In the genomic region with DNA sequence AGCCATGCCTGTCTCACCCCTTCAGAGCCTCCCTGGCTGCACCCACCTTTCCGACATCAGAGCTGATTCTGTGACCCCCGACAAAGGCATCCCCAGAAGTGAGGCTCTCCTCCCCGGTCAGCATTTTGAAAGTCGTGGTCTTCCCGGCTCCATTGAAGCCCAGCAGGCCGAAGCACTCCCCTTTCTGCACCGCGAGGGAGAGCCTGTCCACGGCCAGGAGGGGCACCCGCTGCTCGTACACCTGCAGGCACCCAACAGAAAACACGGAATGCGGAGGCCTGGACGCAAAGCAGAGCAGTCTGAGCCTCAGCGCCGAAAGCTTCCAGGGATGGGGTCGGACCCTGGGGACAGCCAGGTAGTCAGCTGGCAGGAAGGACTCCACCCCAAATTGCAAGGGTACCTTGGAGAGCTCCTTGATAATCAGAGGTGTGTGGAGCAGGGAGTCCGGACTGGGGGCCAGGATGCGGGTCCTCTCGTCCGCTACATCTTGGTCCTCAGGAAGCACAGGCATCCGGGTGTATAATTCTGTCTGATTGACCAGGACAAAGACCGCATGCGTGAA, we compare ENCODE assay signal across 21 cellular contexts. TPM values are rescaled to one million over a fixed set of nuclear protein-coding genes. Genes with fewer than 3 reads are reported as not detected.
DNase-seq lines count a peak whose midpoint lies in the region; ATAC-seq, FAIRE-seq and TF ChIP-seq lines count a peak whose summit lies in the region.
"Had no signal": no experiment of that assay in that cellular context is flagged by ENCODE, and none has a peak within 500 bp of the region (broad histone marks: within the 10 kb centered on the region; RNA-seq: fewer than 3 reads in every experiment).

No MANE protein-coding gene starts in this region.

- FAIRE-seq in H1 (lab: Jason Lieb, UNC): no peak
- FAIRE-seq: G401.6, GM18507, RCC 7860 had no signal

- H2AK5ac ChIP-seq in H1 (ENCODE audit: low read depth, low read length): no peak overlapping the region

- POLR2A ChIA-PET in H1 (lab: Charles Lee; ENCODE audit: partially characterized antibody): interaction anchor here (0.7 to 3.6 kb wide), 6 partner anchors 8 to 188 kb away, joined by 3 to 29 read pairs (median 4); no protein-coding TSS in a partner anchor

- no peak for TF ChIP-seq RAD21 in H1 (IDR thresholded peaks at IDR 0.05 in 1 of 2, conservative IDR thresholded peaks at IDR 0.05 in 1 of 2; ENCODE audit: low read depth in 2 of 2, low read length in 2 of 2)

- H2BK20ac ChIP-seq in H1 (ENCODE audit: low read length): no peak overlapping the region

- H2BK15ac ChIP-seq in H1 (ENCODE audit: low read length): no peak overlapping the region

- H2BK12ac ChIP-seq in H1 (ENCODE audit: low read depth, low read length): no peak overlapping the region

- TF ChIP-seq CTCF in GM23338 (conservative IDR thresholded peaks at IDR 0.05; ENCODE audit: low read depth in 2 of 2) (no peak), H1 (IDR thresholded peaks at IDR 0.05; ENCODE audit: control extremely low read depth in 1 of 3, insufficient read depth in 1 of 3, low read depth in 1 of 3, low read length in 3 of 3) (no peak), neural crest cell (conservative IDR thresholded peaks at IDR 0.05) (no peak), chondrocyte (IDR thresholded peaks at IDR 0.05) (no peak)

- TF ChIP-seq POLR2A in H1 (IDR thresholded peaks at IDR 0.05; ENCODE audit: control extremely low read depth in 1 of 2, low read depth in 2 of 2, low read length in 2 of 2): no peak

- no peak overlapping the region for H3K23ac ChIP-seq in H1 (ENCODE audit: insufficient read length)

- no peak overlapping the region for H3K56ac ChIP-seq in H1 (replicated peaks; ENCODE audit: insufficient read length, low read depth, low read length)

- H3K27me3 Mint-ChIP-seq in GM23338 (ENCODE audit: insufficient read depth, low read depth, poor library complexity) (peaks cover 8% of the 10 kb centered on the region), neural crest cell (ENCODE audit: low read depth) (no peaks in the 10 kb centered on the region), chondrocyte (ENCODE audit: low read depth) (no peaks in the 10 kb centered on the region)

- H2BK5ac ChIP-seq in H1 (ENCODE audit: low read depth, low read length): no peak overlapping the region

- H3K9me2 ChIP-seq in GM23338 (ENCODE audit: insufficient read depth): no peaks in the 10 kb centered on the region

- no peaks in the 10 kb centered on the region for H3K36me3 ChIP-seq in GM23338 (ENCODE audit: insufficient read depth)
- H3K36me3 ChIP-seq in H1 (ENCODE audit: control insufficient read depth in 2 of 4, insufficient read depth in 4 of 4, low read length in 3 of 4): no peaks in the 10 kb centered on the region
- H3K36me3 ChIP-seq: SJCRH30 had no signal

- no peak overlapping the region for H2BK120ac ChIP-seq in H1 (replicated peaks; ENCODE audit: low read depth, low read length)

- H3F3A ChIP-seq in GM23338 (replicated peaks; ENCODE audit: low read depth): no peaks in the 10 kb centered on the region

- H3K36me3 Mint-ChIP-seq in GM23338 (ENCODE audit: low read depth) (no peaks in the 10 kb centered on the region; the same call in 2 of the 3 replicates), neural crest cell (ENCODE audit: low read depth) (no peaks in the 10 kb centered on the region), chondrocyte (ENCODE audit: low read depth) (peaks cover 13% of the 10 kb centered on the region)

- no peaks in the 10 kb centered on the region for H3K27me3 ChIP-seq in GM23338 (ENCODE audit: insufficient read depth)
- H3K27me3 ChIP-seq in H1 (replicated peaks in 1 of 4; ENCODE audit: control insufficient read depth in 3 of 4, extremely low read depth in 1 of 4, insufficient read depth in 3 of 4, low read length in 3 of 4): no peaks in the 10 kb centered on the region
- H3K27me3 ChIP-seq: BLaER1 had no signal

- no peaks in the 10 kb centered on the region for H3K4me1 ChIP-seq in GM23338 (ENCODE audit: insufficient read depth)
- no peaks in the 10 kb centered on the region; a peak in 1 of 7 replicates for H3K4me1 ChIP-seq in H1 (replicated peaks in 1 of 4; ENCODE audit: control insufficient read depth in 3 of 4, insufficient read depth in 4 of 4, low read length in 3 of 4)
- H3K4me1 ChIP-seq: SJCRH30 had no signal

- H3K27ac Mint-ChIP-seq in GM23338 (no peak overlapping the region), neural crest cell (ENCODE audit: unreplicated experiment) (peak overlapping the region; percentile 90), chondrocyte (ENCODE audit: unreplicated experiment) (no peak overlapping the region)
- H3K27ac Mint-ChIP-seq: CD8-positive, alpha-beta T cell had no signal

- H3K4me3 Mint-ChIP-seq in GM23338: no peak overlapping the region
- no peak overlapping the region for H3K4me3 Mint-ChIP-seq in neural crest cell
- H3K4me3 Mint-ChIP-seq in chondrocyte (ENCODE audit: unreplicated experiment): no peak overlapping the region
- H3K4me3 Mint-ChIP-seq: CD8-positive, alpha-beta T cell had no signal

- no peaks in the 10 kb centered on the region for H3K9me3 ChIP-seq in H1 (ENCODE audit: insufficient read depth in 2 of 2, low read depth in 1 of 2, low read length in 1 of 2)
- H3K9me3 ChIP-seq: BLaER1, SJCRH30 had no signal

- no peak overlapping the region for H3K4ac ChIP-seq in H1 (replicated peaks; ENCODE audit: insufficient read length, low read depth, low read length)

- H3K9ac ChIP-seq in H1 (replicated peaks in 1 of 4; ENCODE audit: extremely low read depth in 1 of 4, low read depth in 3 of 4, low read length in 3 of 4): no peak overlapping the region
- H3K9ac ChIP-seq: BLaER1 had no signal

- 88% methylated on average over 21 of the region's 24 CpGs; no CpG with 5 or more reads in 1 of the 2 experiments for WGBS in H1 (ENCODE audit: extremely low coverage in 1 of 2, insufficient coverage in 1 of 2, insufficient read length in 1 of 2, insufficient replicate concordance in 2 of 2, low coverage in 1 of 2, low lambda C conversion rate in 2 of 2, missing lambda C conversion rate in 1 of 2), 2 experiments

- no peak overlapping the region for H4K5ac ChIP-seq in H1 (ENCODE audit: insufficient read length, low read depth, low read length)

- H3K23me2 ChIP-seq in H1 (ENCODE audit: low read depth, low read length): no peaks in the 10 kb centered on the region

- peak; percentile 12; the same call in 2 of the 3 replicates for ATAC-seq in GM23338
- ATAC-seq in GM18517 (IDR thresholded peaks at IDR 0.05; ENCODE audit: unreplicated experiment): no peak
- ATAC-seq: CD8-positive, alpha-beta T cell had no signal

- CTCF ChIA-PET in H1 (lab: Charles Lee; ENCODE audit: partially characterized antibody): interaction anchor here (0.7 to 4.8 kb wide), 9 partner anchors 8 to 221 kb away, joined by 3 to 30 read pairs (median 4); no protein-coding TSS in a partner anchor

- peak; percentile 57 for DNase-seq in GM23338 (ENCODE audit: low spot score)
- no peak for DNase-seq in H1 (ENCODE audit: low read depth in 1 of 2, low spot score in 2 of 2)
- no peak for DNase-seq in neural crest cell (ENCODE audit: low read depth, low spot score)
- DNase-seq in chondrocyte (ENCODE audit: low spot score): no peak
- DNase-seq in KG1 (lab: John Stamatoyannopoulos, UW): no peak
- DNase-seq: ACHN; CD8-positive, alpha-beta T cell; DMS153; NCI-H1105 treated with DMSO at 0.1 percent for 48 hours; NCI-H2081; NCI-H2171; NCI-H345; NCI-H524; NCI-H774; SJCRH30 had no signal

- H2AFZ ChIP-seq in GM23338 (no peak overlapping the region), H1 (ENCODE audit: low read length) (no peak overlapping the region)

- no peak for TF ChIP-seq EP300 in H1 (IDR thresholded peaks at IDR 0.05; ENCODE audit: borderline replicate concordance in 1 of 2, low read depth in 2 of 2, low read length in 2 of 2)

- H4K91ac ChIP-seq in H1 (replicated peaks; ENCODE audit: insufficient read length, low read length): no peak overlapping the region

- H3K27ac ChIP-seq in GM23338 (ENCODE audit: low read depth) (no peak overlapping the region), H1 (ENCODE audit: low read depth, low read length) (no peak overlapping the region)
- H3K27ac ChIP-seq: BLaER1, SJCRH30 had no signal

- no peaks in the 10 kb centered on the region for H3K79me2 ChIP-seq in GM23338 (replicated peaks; ENCODE audit: insufficient read depth)
- no peaks in the 10 kb centered on the region for H3K79me2 ChIP-seq in H1 (ENCODE audit: control insufficient read depth in 1 of 2, insufficient read depth in 2 of 2, low read length in 2 of 2)

- no peak overlapping the region for H3K14ac ChIP-seq in H1 (ENCODE audit: insufficient read length)

- H3K18ac ChIP-seq in H1 (ENCODE audit: extremely low read depth, low read length): no peak overlapping the region

- H4K8ac ChIP-seq in H1 (ENCODE audit: extremely low read depth, insufficient read depth, low read length): no peak overlapping the region

- H3K79me1 ChIP-seq in H1 (ENCODE audit: low read depth, low read length): no peaks in the 10 kb centered on the region

- H4K20me1 ChIP-seq in GM23338 (replicated peaks; ENCODE audit: insufficient read depth) (no peaks in the 10 kb centered on the region; the same call in 1 of the 2 replicates), H1 (replicated peaks in 1 of 2; ENCODE audit: control insufficient read depth in 1 of 2, insufficient read depth in 2 of 2, low read length in 2 of 2) (peaks cover 2% of the 10 kb centered on the region in 2 experiments)
- H4K20me1 ChIP-seq: BLaER1 had no signal

- H3K4me3 ChIP-seq in GM23338: no peak overlapping the region
- H3K4me3 ChIP-seq in H1 (ENCODE audit: extremely low read depth in 1 of 4, insufficient read depth in 2 of 4, low read depth in 3 of 4, low read length in 4 of 4): no peak overlapping the region
- H3K4me3 ChIP-seq: BLaER1, SJCRH30 had no signal

- H3K4me2 ChIP-seq in GM23338: no peak overlapping the region
- H3K4me2 ChIP-seq in H1 (ENCODE audit: insufficient read depth in 1 of 2, low read depth in 2 of 2, low read length in 2 of 2): no peak overlapping the region
- H3K4me2 ChIP-seq: BLaER1 had no signal

- no peaks in the 10 kb centered on the region for H3K9me3 Mint-ChIP-seq in GM23338
- H3K9me3 Mint-ChIP-seq in neural crest cell: no peaks in the 10 kb centered on the region
- no peaks in the 10 kb centered on the region for H3K9me3 Mint-ChIP-seq in chondrocyte (ENCODE audit: low read depth)
- H3K9me3 Mint-ChIP-seq: CD8-positive, alpha-beta T cell had no signal

- H3K4me1 Mint-ChIP-seq in GM23338: peaks cover 6% of the 10 kb centered on the region; the same call in 2 of the 3 replicates
- no peaks in the 10 kb centered on the region for H3K4me1 Mint-ChIP-seq in neural crest cell
- H3K4me1 Mint-ChIP-seq in chondrocyte (ENCODE audit: low read depth): peaks cover under 1% of the 10 kb centered on the region

RNA-seq across cellular contexts. Expression of a gene that starts 13.1 kb away (rescaled TPM):
- 372 and 384 TPM in 2 replicates for total RNA-seq in GM23338 (2014; rRNA removed; shearing (Covaris generic))
- polyA plus RNA-seq in GM23338 (2016; fragmentation: Nextera tagmentation; extraction: Ambion mirVana) (298 and 315 TPM in 2 replicates), H1 (2011; rRNA removed) (350 and 516 TPM in 2 replicates)
- 203 TPM for polyA plus RNA-seq in PFSK-1 (2012; ENCODE audit: insufficient read length, low read depth)
- 330 and 357 TPM in 2 replicates for total RNA-seq in H1 (2021; fragmentation: NEBNext Ultra II Directional; extraction: Animal tissue kit (Norgen Biotek cat#: 25700))
- polyA plus RNA-seq in H1 (2011; cell fraction: cytosol; rRNA removed): 390 TPM
- 343 TPM for polyA plus RNA-seq in H1 (2011; cell fraction: nucleus; rRNA removed)
- polyA plus RNA-seq in H1 (2012, experiment 1 of 2): 265 to 341 TPM (median 323 TPM) in 4 replicates
- polyA plus RNA-seq in H1 (2012, experiment 2 of 2): 331 TPM
- 282 TPM for polyA plus RNA-seq in H1 (2013, experiment 1 of 2)
- polyA plus RNA-seq in H1 (2013, experiment 2 of 2): 281 TPM
- 137 and 199 TPM in 2 replicates for polyA minus RNA-seq in H1 (2011; rRNA and poly(A)+ RNA removed)
- polyA minus RNA-seq in H1 (2011; cell fraction: cytosol; rRNA and poly(A)+ RNA removed): 150 TPM
- polyA minus RNA-seq in H1 (2011; cell fraction: nucleus; rRNA and poly(A)+ RNA removed): 141 TPM
- total RNA-seq in neural crest cell (390 and 420 TPM in 2 replicates), chondrocyte (109 to 122 TPM (median 111 TPM) in 3 replicates)

RNA-seq across cellular contexts. Expression of a gene that starts 29.7 kb away (rescaled TPM):
- 117 and 118 TPM in 2 replicates for total RNA-seq in GM23338 (2014; rRNA removed; shearing (Covaris generic))
- polyA plus RNA-seq in GM23338 (2016; fragmentation: Nextera tagmentation; extraction: Ambion mirVana) (143 and 152 TPM in 2 replicates), H1 (2011; rRNA removed) (151 and 154 TPM in 2 replicates)
- 254 TPM for polyA plus RNA-seq in PFSK-1 (2012; ENCODE audit: insufficient read length, low read depth)
- total RNA-seq in H1 (2021; fragmentation: NEBNext Ultra II Directional; extraction: Animal tissue kit (Norgen Biotek cat#: 25700)): 79.5 and 80.0 TPM in 2 replicates
- 133 TPM for polyA plus RNA-seq in H1 (2011; cell fraction: cytosol; rRNA removed)
- polyA plus RNA-seq in H1 (2011; cell fraction: nucleus; rRNA removed): 128 TPM
- 67.8 to 120 TPM (median 104 TPM) in 4 replicates for polyA plus RNA-seq in H1 (2012, experiment 1 of 2)
- polyA plus RNA-seq in H1 (2012, experiment 2 of 2): 83.0 TPM
- polyA plus RNA-seq in H1 (2013, experiment 1 of 2): 59.9 TPM
- polyA plus RNA-seq in H1 (2013, experiment 2 of 2): 52.9 TPM
- 20.6 and 24.2 TPM in 2 replicates for polyA minus RNA-seq in H1 (2011; rRNA and poly(A)+ RNA removed)
- polyA minus RNA-seq in H1 (2011; cell fraction: cytosol; rRNA and poly(A)+ RNA removed): 42.8 TPM
- polyA minus RNA-seq in H1 (2011; cell fraction: nucleus; rRNA and poly(A)+ RNA removed): 39.6 TPM
- total RNA-seq in neural crest cell (71.9 and 79.2 TPM in 2 replicates), chondrocyte (25.5 to 45.4 TPM (median 44.5 TPM) in 3 replicates)

RNA-seq across cellular contexts. Expression of a gene that starts 44.8 kb away (rescaled TPM):
- 0.66 TPM in 1 of 2 replicates, not detected in the other for total RNA-seq in GM23338 (2014; rRNA removed; shearing (Covaris generic))
- polyA plus RNA-seq in GM23338 (2016; fragmentation: Nextera tagmentation; extraction: Ambion mirVana) (0.23 and 0.42 TPM in 2 replicates), H1 (2011; rRNA removed) (0.75 and 0.97 TPM in 2 replicates)
- 2.6 TPM for polyA plus RNA-seq in PFSK-1 (2012; ENCODE audit: insufficient read length, low read depth)
- total RNA-seq in H1 (2021; fragmentation: NEBNext Ultra II Directional; extraction: Animal tissue kit (Norgen Biotek cat#: 25700)): 0.19 and 0.35 TPM in 2 replicates
- 0.41 TPM for polyA plus RNA-seq in H1 (2011; cell fraction: cytosol; rRNA removed)
- polyA plus RNA-seq in H1 (2011; cell fraction: nucleus; rRNA removed): 2.0 TPM
- polyA plus RNA-seq in H1 (2012, experiment 1 of 2): 0.20 to 0.64 TPM (median 0.42 TPM) in 4 replicates
- polyA plus RNA-seq in H1 (2012, experiment 2 of 2): 0.24 TPM
- polyA plus RNA-seq in H1 (2013, experiment 1 of 2): 0.28 TPM
- polyA plus RNA-seq in H1 (2013, experiment 2 of 2): 0.22 TPM
- polyA minus RNA-seq in H1 (2011; rRNA and poly(A)+ RNA removed): 0.09 and 0.12 TPM in 2 replicates
- polyA minus RNA-seq in H1 (2011; cell fraction: cytosol; rRNA and poly(A)+ RNA removed): not detected
- polyA minus RNA-seq in H1 (2011; cell fraction: nucleus; rRNA and poly(A)+ RNA removed): 0.60 TPM
- total RNA-seq in neural crest cell (1.6 and 2.6 TPM in 2 replicates), chondrocyte (0.97 to 1.6 TPM (median 1.2 TPM) in 3 replicates)

RNA-seq across cellular contexts. Expression of a gene that starts 57.7 kb away (rescaled TPM):
- 42.0 and 45.5 TPM in 2 replicates for total RNA-seq in GM23338 (2014; rRNA removed; shearing (Covaris generic))
- polyA plus RNA-seq in GM23338 (2016; fragmentation: Nextera tagmentation; extraction: Ambion mirVana): 22.6 and 22.7 TPM in 2 replicates
- 53.7 TPM for polyA plus RNA-seq in PFSK-1 (2012; ENCODE audit: insufficient read length, low read depth)
- total RNA-seq in H1 (2021; fragmentation: NEBNext Ultra II Directional; extraction: Animal tissue kit (Norgen Biotek cat#: 25700)): 21.9 and 22.2 TPM in 2 replicates
- polyA plus RNA-seq in H1 (2011; rRNA removed): 27.0 and 34.2 TPM in 2 replicates
- 31.8 TPM for polyA plus RNA-seq in H1 (2011; cell fraction: cytosol; rRNA removed)
- 122 TPM for polyA plus RNA-seq in H1 (2011; cell fraction: nucleus; rRNA removed)
- 10.7 to 22.9 TPM (median 21.9 TPM) in 4 replicates for polyA plus RNA-seq in H1 (2012, experiment 1 of 2)
- 12.4 TPM for polyA plus RNA-seq in H1 (2012, experiment 2 of 2)
- polyA plus RNA-seq in H1 (2013, experiment 1 of 2): 15.0 TPM
- 11.6 TPM for polyA plus RNA-seq in H1 (2013, experiment 2 of 2)
- 7.6 and 10.1 TPM in 2 replicates for polyA minus RNA-seq in H1 (2011; rRNA and poly(A)+ RNA removed)
- polyA minus RNA-seq in H1 (2011; cell fraction: cytosol; rRNA and poly(A)+ RNA removed): 18.4 TPM
- 24.6 TPM for polyA minus RNA-seq in H1 (2011; cell fraction: nucleus; rRNA and poly(A)+ RNA removed)
- 37.5 and 38.9 TPM in 2 replicates for total RNA-seq in neural crest cell
- 18.7 to 25.7 TPM (median 20.7 TPM) in 3 replicates for total RNA-seq in chondrocyte

RNA-seq across cellular contexts. Expression of a gene that starts 59.5 kb away (rescaled TPM):
- 3.2 and 4.1 TPM in 2 replicates for total RNA-seq in GM23338 (2014; rRNA removed; shearing (Covaris generic))
- polyA plus RNA-seq in GM23338 (2016; fragmentation: Nextera tagmentation; extraction: Ambion mirVana): 1.8 and 3.0 TPM in 2 replicates
- 27.8 TPM for polyA plus RNA-seq in PFSK-1 (2012; ENCODE audit: insufficient read length, low read depth)
- 7.9 TPM in 2 replicates for total RNA-seq in H1 (2021; fragmentation: NEBNext Ultra II Directional; extraction: Animal tissue kit (Norgen Biotek cat#: 25700))
- 5.7 and 8.8 TPM in 2 replicates for polyA plus RNA-seq in H1 (2011; rRNA removed)
- 6.4 TPM for polyA plus RNA-seq in H1 (2011; cell fraction: cytosol; rRNA removed)
- 17.6 TPM for polyA plus RNA-seq in H1 (2011; cell fraction: nucleus; rRNA removed)
- 4.8 to 8.5 TPM (median 7.4 TPM) in 4 replicates for polyA plus RNA-seq in H1 (2012, experiment 1 of 2)
- polyA plus RNA-seq in H1 (2012, experiment 2 of 2): 6.6 TPM
- polyA plus RNA-seq in H1 (2013, experiment 1 of 2): 8.7 TPM
- 8.9 TPM for polyA plus RNA-seq in H1 (2013, experiment 2 of 2)
- 7.5 and 10.6 TPM in 2 replicates for polyA minus RNA-seq in H1 (2011; rRNA and poly(A)+ RNA removed)
- 5.0 TPM for polyA minus RNA-seq in H1 (2011; cell fraction: cytosol; rRNA and poly(A)+ RNA removed)
- polyA minus RNA-seq in H1 (2011; cell fraction: nucleus; rRNA and poly(A)+ RNA removed): 6.9 TPM
- total RNA-seq in neural crest cell: 19.6 TPM in 2 replicates
- total RNA-seq in chondrocyte: 16.3 to 27.3 TPM (median 26.0 TPM) in 3 replicates
